Comparison of ENCODE assay signal across 1 cellular context in the genomic region with DNA sequence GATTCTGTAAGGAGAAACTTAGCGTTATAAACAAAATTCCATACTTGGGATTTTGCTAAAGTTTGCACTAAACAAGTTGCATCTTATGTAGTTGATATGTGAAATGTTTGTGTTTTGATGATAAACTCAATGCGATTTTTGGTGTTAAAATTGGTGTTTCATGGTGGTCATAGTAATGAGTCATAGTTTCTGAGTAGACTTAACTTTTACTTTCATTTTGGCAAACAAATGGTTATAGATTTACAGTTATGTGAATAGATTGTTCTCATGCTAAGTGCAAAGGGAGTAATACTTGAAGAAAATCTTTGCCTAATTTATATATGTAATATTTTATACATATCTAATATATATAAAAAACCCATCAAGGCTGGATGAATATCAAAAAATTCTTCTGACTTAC.
TF ChIP-seq lines count a peak whose summit lies in the region.

No MANE protein-coding gene starts in this region.

TF ChIP-seq in WTC11, 78 proteins besides CTCF, POLR2A, EP300 and RAD21 (continued from another document):
- TF ChIP-seq, protein P1, sequence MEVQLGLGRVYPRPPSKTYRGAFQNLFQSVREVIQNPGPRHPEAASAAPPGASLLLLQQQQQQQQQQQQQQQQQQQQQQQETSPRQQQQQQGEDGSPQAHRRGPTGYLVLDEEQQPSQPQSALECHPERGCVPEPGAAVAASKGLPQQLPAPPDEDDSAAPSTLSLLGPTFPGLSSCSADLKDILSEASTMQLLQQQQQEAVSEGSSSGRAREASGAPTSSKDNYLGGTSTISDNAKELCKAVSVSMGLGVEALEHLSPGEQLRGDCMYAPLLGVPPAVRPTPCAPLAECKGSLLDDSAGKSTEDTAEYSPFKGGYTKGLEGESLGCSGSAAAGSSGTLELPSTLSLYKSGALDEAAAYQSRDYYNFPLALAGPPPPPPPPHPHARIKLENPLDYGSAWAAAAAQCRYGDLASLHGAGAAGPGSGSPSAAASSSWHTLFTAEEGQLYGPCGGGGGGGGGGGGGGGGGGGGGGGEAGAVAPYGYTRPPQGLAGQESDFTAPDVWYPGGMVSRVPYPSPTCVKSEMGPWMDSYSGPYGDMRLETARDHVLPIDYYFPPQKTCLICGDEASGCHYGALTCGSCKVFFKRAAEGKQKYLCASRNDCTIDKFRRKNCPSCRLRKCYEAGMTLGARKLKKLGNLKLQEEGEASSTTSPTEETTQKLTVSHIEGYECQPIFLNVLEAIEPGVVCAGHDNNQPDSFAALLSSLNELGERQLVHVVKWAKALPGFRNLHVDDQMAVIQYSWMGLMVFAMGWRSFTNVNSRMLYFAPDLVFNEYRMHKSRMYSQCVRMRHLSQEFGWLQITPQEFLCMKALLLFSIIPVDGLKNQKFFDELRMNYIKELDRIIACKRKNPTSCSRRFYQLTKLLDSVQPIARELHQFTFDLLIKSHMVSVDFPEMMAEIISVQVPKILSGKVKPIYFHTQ (CRISPR knock-in tag; IDR thresholded peaks at IDR 0.05), result no peak
- no peak for TF ChIP-seq FOXP1 (CRISPR knock-in tag; IDR thresholded peaks at IDR 0.05; ENCODE audit: borderline replicate concordance)
- TF ChIP-seq, protein P2, sequence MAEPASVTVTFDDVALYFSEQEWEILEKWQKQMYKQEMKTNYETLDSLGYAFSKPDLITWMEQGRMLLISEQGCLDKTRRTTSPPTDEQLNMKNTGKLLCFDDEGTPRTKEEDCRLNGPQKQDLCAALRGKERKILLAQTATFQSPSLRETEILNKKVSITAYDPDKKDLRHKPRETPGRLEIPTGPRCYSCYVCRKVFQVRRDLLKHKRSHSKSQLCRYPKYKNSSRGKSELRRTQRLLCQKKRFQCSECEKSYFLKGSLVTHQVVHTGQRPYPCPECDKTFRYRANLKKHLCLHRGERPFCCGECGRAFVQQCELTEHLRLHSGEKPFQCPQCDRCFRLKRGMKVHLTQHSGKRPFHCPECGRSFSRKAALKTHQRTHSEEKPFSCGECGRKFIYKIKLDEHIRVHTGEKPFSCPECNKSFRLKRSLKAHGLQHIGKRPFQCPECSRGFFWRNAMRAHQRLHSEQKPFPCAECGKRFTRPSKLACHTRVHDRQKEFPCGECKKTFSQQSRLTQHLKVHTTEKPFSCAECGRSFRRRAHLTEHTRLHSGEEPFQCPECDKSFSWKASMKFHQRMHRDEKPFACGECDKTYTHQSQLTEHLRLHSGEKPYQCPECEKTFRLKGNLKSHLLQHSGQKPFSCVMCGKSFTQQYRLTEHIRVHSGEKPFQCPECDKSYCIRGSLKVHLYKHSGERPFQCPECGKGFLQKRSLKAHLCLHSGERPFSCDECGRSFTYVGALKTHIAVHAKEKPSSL (CRISPR knock-in tag; conservative IDR thresholded peaks at IDR 0.05), result no peak
